In genomic region chr17:81119223-81120148, GRCh38 we compare ENCODE assay signal across 1 cellular context.
TF ChIP-seq lines count a peak whose summit lies in the region.

No MANE protein-coding gene starts in this region.

TF ChIP-seq in Ishikawa, 13 proteins besides CTCF, POLR2A, EP300 and RAD21 (continued from another document):
- TF ChIP-seq EGR1 (IDR thresholded peaks at IDR 0.05) (peak; percentile 94), MAX (IDR thresholded peaks at IDR 0.05) (peak; percentile 87), CEBPB (IDR thresholded peaks at IDR 0.05) (no peak), ZBTB7A (IDR thresholded peaks at IDR 0.05; ENCODE audit: low read depth) (no peak; the same call in 1 of the 2 replicates), FOXM1 (IDR thresholded peaks at IDR 0.05; ENCODE audit: borderline replicate concordance, low read depth) (no peak), TEAD4 (IDR thresholded peaks at IDR 0.05) (no peak), CREB1 (IDR thresholded peaks at IDR 0.05; ENCODE audit: low read depth) (peak; percentile 98), NFIC (IDR thresholded peaks at IDR 0.05) (no peak)
